Comparison of ENCODE assay signal across 8 cellular contexts in genomic region chr6:122491915-122492537, GRCh38. TPM values are rescaled to one million over a fixed set of nuclear protein-coding genes. Genes with fewer than 3 reads are reported as not detected.
DNase-seq lines count a peak whose midpoint lies in the region; ATAC-seq lines count a peak whose summit lies in the region.

No MANE protein-coding gene starts in this region.

- ATAC-seq in GM18498 (IDR thresholded peaks at IDR 0.05; ENCODE audit: unreplicated experiment) (peak; percentile 98), HG02678 (IDR thresholded peaks at IDR 0.05; ENCODE audit: unreplicated experiment) (peak; percentile 96), Right ventricle myocardium superior (ENCODE audit: poor library complexity) (peak; percentile 96)
- peak; percentile 90 to 98 for ATAC-seq in activated naive CD4-positive, alpha-beta T cell treated with anti-CD3 and anti-CD28 coated beads, Interleukin-2, amount 50 U/mL, for 72 hours

- no peak overlapping the region for H3K27ac Mint-ChIP-seq in activated naive CD4-positive, alpha-beta T cell treated with anti-CD3 and anti-CD28 coated beads, Interleukin-2, amount 50 U/mL, for 72 hours

- peaks cover under 1 to 15% of the 10 kb centered on the region in 2 donors for H3K36me3 Mint-ChIP-seq in activated naive CD4-positive, alpha-beta T cell treated with anti-CD3 and anti-CD28 coated beads, Interleukin-2, amount 50 U/mL, for 72 hours

- peak; percentile 71 for DNase-seq in NCI-H1092 treated with DMSO at 0.1 percent for 48 hours (lab: John Stamatoyannopoulos, UW)
- DNase-seq in SKM-1 (lab: John Stamatoyannopoulos, UW; ENCODE audit: unreplicated experiment) = peak; percentile 36
- peak in 1 of 2 donors; percentile 67 for DNase-seq in activated naive CD4-positive, alpha-beta T cell treated with anti-CD3 and anti-CD28 coated beads, Interleukin-2, amount 50 U/mL, for 72 hours (ENCODE audit: low spot score in 2 of 2)
- peak; percentile 62 for DNase-seq in Right ventricle myocardium superior
- peak; percentile 58 for DNase-seq in renal cortical epithelial cell (ENCODE audit: low read depth)
- no peak for DNase-seq in islet precursor cell

- intact Hi-C loops in Right ventricle myocardium superior (cut with DNase I) = no loop called here

- peaks cover 0 to 5% of the 10 kb centered on the region in 2 donors for H3K9me3 Mint-ChIP-seq in activated naive CD4-positive, alpha-beta T cell treated with anti-CD3 and anti-CD28 coated beads, Interleukin-2, amount 50 U/mL, for 72 hours

RNA-seq across cellular contexts. Expression of gene SERINC1, which starts 20.4 kb away (rescaled TPM):
- 10 to 100 TPM; 41.0 to 51.5 TPM for total RNA-seq in activated naive CD4-positive, alpha-beta T cell treated with anti-CD3 and anti-CD28 coated beads, Interleukin-2, amount 50 U/mL, for 72 hours
- 142 TPM for total RNA-seq in Right ventricle myocardium superior
- total RNA-seq in renal cortical epithelial cell = 314 and 392 TPM in 2 replicates
